In genomic region chr6:13248053-13248452, GRCh38 we compare ENCODE assay signal across 13 cellular contexts.
DNase-seq lines count a peak whose midpoint lies in the region; TF ChIP-seq lines count a peak whose summit lies in the region.
"Had no signal": no experiment of that assay in that cellular context is flagged by ENCODE, and none has a peak within 500 bp of the region (broad histone marks: within the 10 kb centered on the region; RNA-seq: fewer than 3 reads in every experiment).

No MANE protein-coding gene starts in this region.

- TF ChIP-seq CTCF in AG10803 (conservative IDR thresholded peaks at IDR 0.05; ENCODE audit: low read length) (no peak), LNCaP clone FGC (IDR thresholded peaks at IDR 0.05; ENCODE audit: control insufficient read depth, extremely low read depth, insufficient read depth) (no peak), osteocyte (IDR thresholded peaks at IDR 0.05) (no peak)

- H3K27ac Mint-ChIP-seq in osteocyte (ENCODE audit: unreplicated experiment): no peak overlapping the region
- H3K27ac Mint-ChIP-seq: activated T-helper 1 cell treated with anti-CD3 and anti-CD28 coated beads, Interleukin-12 subunit alpha, Interleukin-12 subunit beta, Interleukin-2, Interleukin-4 antibody, amounts not matched to agents 30 ng/mL and 10 ng/mL and 1 ng/mL, durations not matched to agents 14 hours and 24 hours and 36 hours; CD4-positive, alpha-beta T cell; effector memory CD8-positive, alpha-beta T cell; IgD-negative memory B cell; T-helper 17 cell had no signal

- H3K4me1 Mint-ChIP-seq in osteocyte (ENCODE audit: unreplicated experiment): peaks cover 6% of the 10 kb centered on the region
- H3K4me1 Mint-ChIP-seq: T-helper 17 cell had no signal

- H3K9me3 ChIP-seq in SJCRH30 (replicated peaks): no peaks in the 10 kb centered on the region

- peaks cover 3% of the 10 kb centered on the region for H3K27me3 Mint-ChIP-seq in osteocyte (ENCODE audit: unreplicated experiment)
- H3K27me3 Mint-ChIP-seq: CD4-positive, alpha-beta T cell had no signal

- H3K4me1 ChIP-seq in SJCRH30: peaks cover 4% of the 10 kb centered on the region; the same call in 1 of the 2 replicates

- H3K4me3 ChIP-seq in AG10803 (ENCODE audit: low read length): no peak overlapping the region
- H3K4me3 ChIP-seq in LNCaP clone FGC (ENCODE audit: low read depth, low read length): no peak overlapping the region
- H3K4me3 ChIP-seq in SJCRH30: peak overlapping the region; percentile 41

- H3K36me3 ChIP-seq in SJCRH30: no peaks in the 10 kb centered on the region

- H3K27ac ChIP-seq in SJCRH30: peak overlapping the region; percentile 70

- no peaks in the 10 kb centered on the region for H3K27me3 ChIP-seq in SJCRH30

- no peak overlapping the region for H3K4me3 Mint-ChIP-seq in osteocyte (ENCODE audit: unreplicated experiment)
- H3K4me3 Mint-ChIP-seq: activated T-helper 1 cell treated with anti-CD3 and anti-CD28 coated beads, Interleukin-12 subunit alpha, Interleukin-12 subunit beta, Interleukin-2, Interleukin-4 antibody, amounts not matched to agents 30 ng/mL and 10 ng/mL and 1 ng/mL, durations not matched to agents 14 hours and 24 hours and 36 hours; CD4-positive, alpha-beta T cell; effector memory CD8-positive, alpha-beta T cell; IgD-negative memory B cell; T-helper 17 cell had no signal

- DNase-seq in AG10803 (ENCODE audit: low read depth) (peak; percentile 59), LNCaP clone FGC (ENCODE audit: low read depth) (peak; percentile 54), SJCRH30 (peak; percentile 67 to 85), iPS-NIHi7 (ENCODE audit: extremely low spot score) (peak; percentile 57), cerebellum (ENCODE audit: low spot score) (no peak), osteocyte (ENCODE audit: extremely low spot score, unreplicated experiment) (no peak), NAMALWA (ENCODE audit: low spot score) (no peak)
- no peak for DNase-seq in stimulated activated naive CD4-positive, alpha-beta T cell (lab: John Stamatoyannopoulos, UW)
- DNase-seq: CD4-positive, alpha-beta T cell; effector memory CD8-positive, alpha-beta T cell; T-helper 17 cell had no signal

- H3K36me3 Mint-ChIP-seq in osteocyte (ENCODE audit: unreplicated experiment): no peaks in the 10 kb centered on the region

- peaks cover 3% of the 10 kb centered on the region for H3K9me3 Mint-ChIP-seq in osteocyte (ENCODE audit: unreplicated experiment)
- H3K9me3 Mint-ChIP-seq: activated T-helper 1 cell treated with anti-CD3 and anti-CD28 coated beads, Interleukin-12 subunit alpha, Interleukin-12 subunit beta, Interleukin-2, Interleukin-4 antibody, amounts not matched to agents 30 ng/mL and 10 ng/mL and 1 ng/mL, durations not matched to agents 14 hours and 24 hours and 36 hours had no signal

Comparison
In these comparisons a context has a peak if more than half of its experiments do, and no peak if none do; other contexts are left out.
1. DNase-seq: peak in AG10803 (single experiment), LNCaP clone FGC (single experiment), SJCRH30 (2 of 2) and iPS-NIHi7 (single experiment); none in cerebellum (single experiment), osteocyte (single experiment), NAMALWA (single experiment) and stimulated activated naive CD4-positive, alpha-beta T cell (0 of 6).